Comparison of ENCODE assay signal across 7 cellular contexts in the genomic region with DNA sequence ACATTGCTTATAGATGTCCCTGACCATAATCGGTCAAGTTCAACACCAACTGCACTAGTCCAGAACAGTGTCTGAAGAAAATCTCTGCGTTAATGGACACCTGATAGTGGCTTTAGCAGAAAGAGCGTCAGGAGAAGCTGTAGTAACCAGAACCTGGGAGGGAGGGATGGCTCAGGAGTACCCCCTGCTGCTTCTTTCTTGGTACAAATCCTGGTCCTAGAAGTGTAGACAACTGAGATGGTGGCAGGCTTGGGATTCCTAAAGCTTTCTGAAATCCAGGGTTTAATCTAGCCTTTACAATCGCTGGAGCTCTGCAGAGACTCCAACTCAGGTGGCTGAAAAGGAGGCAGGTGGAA. TPM values are rescaled to one million over a fixed set of nuclear protein-coding genes. Genes with fewer than 3 reads are reported as not detected.
DNase-seq lines count a peak whose midpoint lies in the region; ATAC-seq, FAIRE-seq and TF ChIP-seq lines count a peak whose summit lies in the region.

No MANE protein-coding gene starts in this region.

- no peaks in the 10 kb centered on the region for H3K9me2 ChIP-seq in PC-9 (ENCODE audit: insufficient read depth)

- H3K36me3 ChIP-seq in PC-9 (ENCODE audit: low read depth) (peaks cover 35% of the 10 kb centered on the region), esophagus squamous epithelium (peaks cover 0 to 16% (median 0%) of the 10 kb centered on the region in 3 donors), small intestine (ENCODE audit: control insufficient read depth in 2 of 2, insufficient read depth in 2 of 2, low read length in 2 of 2) (no peaks in the 10 kb centered on the region)

- POLR2A ChIA-PET in PC-9 (lab: Charles Lee; ENCODE audit: unreplicated experiment), result interaction anchor here (0.5 to 1.1 kb wide), 3 partner anchors 18 to 138 kb away, joined by 3 to 4 read pairs (median 3); no protein-coding TSS in a partner anchor

- no peak overlapping the region for H2AFZ ChIP-seq in PC-9

- CTCF ChIA-PET in PC-9 (lab: Charles Lee), result interaction anchor here (0.5 to 2.8 kb wide), 7 partner anchors 18 to 176 kb away, joined by 4 to 18 read pairs (median 6); partner anchors contain the start of gene ACBD4

- BruUV-seq in PC-9 (replicated peaks; lab: Mats Ljungman, UMichigan), result no TSS peak

- H3K9me3 ChIP-seq in PC-9 (ENCODE audit: insufficient read depth, low read depth), result no peaks in the 10 kb centered on the region
- no peaks in the 10 kb centered on the region for H3K9me3 ChIP-seq in esophagus squamous epithelium
- H3K9me3 ChIP-seq in small intestine (ENCODE audit: control insufficient read depth, low read depth), result no peaks in the 10 kb centered on the region

- H3K79me2 ChIP-seq in PC-9 (ENCODE audit: low read depth), result peaks cover 96% of the 10 kb centered on the region

- H3K27ac ChIP-seq in PC-9, result peak overlapping the region; percentile 80
- peak overlapping the region; percentile 90 to 100 (median 99) for H3K27ac ChIP-seq in esophagus squamous epithelium
- peak overlapping the region; percentile 93 to 94 for H3K27ac ChIP-seq in small intestine (ENCODE audit: low read depth in 1 of 2, low read length in 1 of 2)

- H3K27me3 ChIP-seq in PC-9 (ENCODE audit: insufficient read depth, low read depth), result no peaks in the 10 kb centered on the region
- H3K27me3 ChIP-seq in esophagus squamous epithelium, result no peaks in the 10 kb centered on the region
- no peaks in the 10 kb centered on the region for H3K27me3 ChIP-seq in small intestine (ENCODE audit: control insufficient read depth in 2 of 2, insufficient read depth in 2 of 2, low read length in 2 of 2)

- H3K4me1 ChIP-seq in PC-9 (replicated peaks; ENCODE audit: insufficient read depth) (peaks cover 77% of the 10 kb centered on the region), esophagus squamous epithelium (peaks cover 62 to 100% (median 93%) of the 10 kb centered on the region in 3 donors), small intestine (ENCODE audit: control insufficient read depth in 2 of 2, insufficient read depth in 1 of 2, low read depth in 1 of 2, low read length in 1 of 2) (peaks cover 26 to 43% of the 10 kb centered on the region in 2 donors)

- peaks cover 46% of the 10 kb centered on the region for H4K20me1 ChIP-seq in PC-9 (ENCODE audit: insufficient read depth)

- H3F3A ChIP-seq in PC-9 (ENCODE audit: insufficient read depth, low read depth), result peaks cover 73% of the 10 kb centered on the region

- no peak for ATAC-seq in HG02884 (IDR thresholded peaks at IDR 0.05; ENCODE audit: unreplicated experiment)
- ATAC-seq in HG03175 (IDR thresholded peaks at IDR 0.05; ENCODE audit: unreplicated experiment), result no peak

- peak overlapping the region; percentile 81 for H3K4me2 ChIP-seq in PC-9

- TF ChIP-seq CTCF in GM12865 (IDR thresholded peaks at IDR 0.05; ENCODE audit: insufficient read depth, low read depth, low read length, missing control alignments) (peak; percentile 10), PC-9 (conservative IDR thresholded peaks at IDR 0.05) (no peak), esophagus squamous epithelium (IDR thresholded peaks at IDR 0.05) (no peak)

- no peak for DNase-seq in GM12865 (ENCODE audit: low read depth)
- DNase-seq in PC-9, result no peak
- no peak for DNase-seq in esophagus squamous epithelium (lab: John Stamatoyannopoulos, UW)
- no peak for DNase-seq in small intestine
- DNase-seq in NCI-H226, result no peak

- H3K4me3 ChIP-seq in GM12865 (ENCODE audit: low read depth, low read length) (peak overlapping the region; percentile 63), PC-9 (peak overlapping the region; percentile 40; the same call in 1 of the 2 replicates), esophagus squamous epithelium (peak overlapping the region in 3 of 4 donors; percentile 28 to 55 (median 29)), small intestine (ENCODE audit: low read depth in 1 of 2, low read length in 2 of 2) (peak overlapping the region in 1 of 2 donors; percentile 15)

- no peak for FAIRE-seq in small intestine (lab: Jason Lieb, UNC)

- 23 to 51% methylated on average over 2 to 3 of the region's 4 CpGs for WGBS in esophagus squamous epithelium, 2 donors
- 24 to 61% (median 39%) methylated on average over 4 of the region's 4 CpGs for WGBS in small intestine, 3 donors

- intact Hi-C loops in PC-9 (cut with micrococcal nuclease; ENCODE audit: unreplicated experiment) (loop anchor here (10.0 kb wide), 1 partner anchor 177 kb away; the partner anchor contains the start of genes ACBD4 and PLCD3), esophagus squamous epithelium (cut with DNase I) (no loop called here)

- TF ChIP-seq POLR2A in esophagus squamous epithelium (IDR thresholded peaks at IDR 0.05), result no peak

RNA-seq across cellular contexts. Expression of gene MAP3K14, which starts 5.4 kb away (rescaled TPM):
- total RNA-seq in PC-9 (2021) (58.3 and 72.4 TPM in 2 replicates), esophagus squamous epithelium (10 to 100 TPM in 1 of 4 donors, 1 to 10 TPM in 3; 3.7 to 14.7 (median 6.7) TPM)
- 10 to 100 TPM; 10.8 to 19.2 (median 11.3) TPM for polyA plus RNA-seq in small intestine

RNA-seq across cellular contexts. Expression of gene SPATA32, which starts 49.5 kb away (rescaled TPM):
- 0.35 and 0.48 TPM in 2 replicates for total RNA-seq in PC-9 (2021)
- not detected for total RNA-seq in esophagus squamous epithelium
- polyA plus RNA-seq in small intestine, result under 1 TPM in 1 of 3 donors, not detected in 2; 0.04 TPM
